Comparison of ENCODE assay signal across 26 cellular contexts in genomic region chr20:53222932-53223331, GRCh38.
"Had no signal": no experiment of that assay in that cellular context is flagged by ENCODE, and none has a peak within 500 bp of the region (broad histone marks: within the 10 kb centered on the region; RNA-seq: fewer than 3 reads in every experiment).

No MANE protein-coding gene starts in this region.

- H3K27ac ChIP-seq: stomach, suprapubic skin, testis, thoracic aorta, thyroid gland, tibial artery, tibial nerve, transverse colon, upper lobe of left lung, upper lobe of right lung, uterus, vagina had no signal

- FAIRE-seq: urothelium cell line had no signal

- H3K9me3 ChIP-seq: stomach, suprapubic skin, testis, thoracic aorta, thyroid gland, tibial artery, tibial nerve, transverse colon, upper lobe of left lung, upper lobe of right lung, uterus, vagina had no signal

- H3K27me3 ChIP-seq: stomach, suprapubic skin, testis, thyroid gland, tibial artery, tibial nerve, transverse colon, upper lobe of left lung, upper lobe of right lung, uterus, vagina had no signal

- H3K4me3 ChIP-seq: stomach, suprapubic skin, testis, thoracic aorta, thyroid gland, tibial artery, tibial nerve, transverse colon, upper lobe of left lung, upper lobe of right lung, uterus, vagina had no signal

- ATAC-seq: stimulated activated effector memory CD8-positive, alpha-beta T cell treated with anti-CD3 and anti-CD28 coated beads, Interleukin-12 subunit alpha, Interleukin-12 subunit beta, amount 100 ng/mL, for 72 hours; stimulated activated memory B cell treated with anti-CD40 and anti-IgM and Interleukin-4, amounts not matched to agents 10 μg/mL and 1 μg/mL and 100 μg/mL, for 72 hours; stimulated activated naive B cell treated with anti-CD40 and anti-IgM and Interleukin-4, amounts not matched to agents 10 μg/mL and 1 μg/mL and 100 μg/mL, for 72 hours; stimulated activated naive CD8-positive, alpha-beta T cell treated with anti-CD3 and anti-CD28 coated beads, Interleukin-15, amount 100 ng/mL, for 72 hours; stimulated activated naive CD8-positive, alpha-beta T cell treated with anti-CD3 and anti-CD28 coated beads, Interleukin-15, Interleukin-2, amounts not matched to agents 100 U/mL and 50 U/mL, for 24 hours; upper lobe of right lung had no signal

- DNase-seq: stimulated activated CD4-positive, alpha-beta T cell treated with anti-CD3 and anti-CD28 coated beads, Interleukin-2, amount 100 ng/mL, for 48 hours; stimulated activated CD4-positive, alpha-beta T cell treated with anti-CD3 and anti-CD28 coated beads, Interleukin-4, amount 100 ng/mL, for 1 hour; stimulated activated CD4-positive, alpha-beta T cell treated with anti-CD3 and anti-CD28 coated beads, Interleukin-4, amount 100 ng/mL, for 24 hours; stimulated activated CD4-positive, alpha-beta T cell treated with anti-CD3 and anti-CD28 coated beads, Interleukin-4, amount 100 ng/mL, for 4 hours; stimulated activated CD8-positive, alpha-beta memory T cell treated with anti-CD3 and anti-CD28 coated beads, Interleukin-4, amount 100 ng/mL, for 48 hours; stimulated activated naive B cell treated with anti-CD40 and anti-IgM and Interleukin-4, amounts not matched to agents 10 μg/mL and 1 μg/mL and 100 μg/mL, for 72 hours; stimulated activated naive CD4-positive, alpha-beta T cell; stimulated activated naive CD4-positive, alpha-beta T cell treated with Interleukin-2 at 50 U/mL for 16 hours; stimulated activated naive CD8-positive, alpha-beta T cell treated with anti-CD3 and anti-CD28 coated beads, Interleukin-15, amount 100 ng/mL, for 72 hours; stimulated activated naive CD8-positive, alpha-beta T cell treated with anti-CD3 and anti-CD28 coated beads, Interleukin-15, Interleukin-2, amounts not matched to agents 100 U/mL and 50 U/mL, for 24 hours; stomach; substantia nigra; testis; thyroid gland; tibial artery; transverse colon; upper lobe of left lung; upper lobe of right lung; uterus had no signal

- H3K36me3 ChIP-seq: stomach, suprapubic skin, thoracic aorta, thyroid gland, tibial artery, tibial nerve, transverse colon, upper lobe of left lung, upper lobe of right lung, uterus, vagina had no signal

- H3K4me1 ChIP-seq: suprapubic skin, testis, thyroid gland, tibial artery, tibial nerve, transverse colon, upper lobe of left lung, upper lobe of right lung, uterus, vagina had no signal
